ENCODE assay signal across 8 cellular contexts in the genomic region with DNA sequence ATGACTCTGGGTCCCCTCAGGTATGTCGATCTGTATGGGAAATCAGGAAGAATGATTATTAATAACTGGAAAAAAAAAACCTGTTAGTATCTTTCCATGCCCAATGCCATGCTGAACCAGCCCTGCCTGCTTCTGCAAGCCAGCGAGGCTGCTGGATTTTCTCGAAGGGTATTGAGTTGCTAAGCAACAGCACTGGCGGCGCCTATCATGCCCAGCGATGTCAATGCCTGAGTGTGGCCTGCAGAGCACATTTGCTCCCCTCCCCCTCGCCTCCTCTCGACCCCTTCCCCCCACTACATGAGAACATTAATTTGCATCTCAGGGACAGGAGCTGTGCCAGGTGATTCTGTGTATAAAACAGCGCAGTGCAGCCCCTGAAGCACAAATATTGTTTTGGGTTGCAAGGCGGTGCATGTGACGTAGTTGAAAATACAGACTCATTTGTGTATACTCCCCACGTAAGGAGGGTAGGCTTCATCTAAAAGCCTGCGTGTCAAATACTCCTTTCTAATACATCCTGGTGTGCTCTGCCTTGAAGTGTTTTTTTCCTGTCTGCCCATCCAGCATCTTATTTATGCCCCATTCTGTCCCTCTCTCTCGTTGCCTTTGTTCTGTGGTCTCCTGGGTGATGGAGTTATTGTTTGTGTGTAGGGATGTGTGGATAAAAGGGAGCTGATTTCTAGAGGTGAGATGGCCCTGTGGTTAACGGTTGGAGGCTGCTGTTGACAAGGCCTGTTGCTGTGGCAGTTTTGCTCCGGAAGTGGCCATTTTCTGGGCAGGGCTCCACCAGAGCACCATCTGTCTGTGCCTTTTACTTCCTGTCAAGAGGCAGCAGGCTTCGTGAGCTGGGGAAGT. TPM values are rescaled to one million over a fixed set of nuclear protein-coding genes. Genes with fewer than 3 reads are reported as not detected.
DNase-seq lines count a peak whose midpoint lies in the region; ATAC-seq, FAIRE-seq and TF ChIP-seq lines count a peak whose summit lies in the region.

No MANE protein-coding gene starts in this region.

- intact Hi-C loops in pancreas (cut with DNase I): no loop called here

- H3K9me3 ChIP-seq in pancreas: no peaks in the 10 kb centered on the region

- no peaks in the 10 kb centered on the region for H3K79me2 ChIP-seq in KMS-11 (ENCODE audit: insufficient read depth, low read depth)

- WGBS in pancreas, 2 donors: 43% methylated on average over 17 of the region's 17 CpGs

- H3K27me3 ChIP-seq in KMS-11 (ENCODE audit: insufficient read depth, low read depth) (no peaks in the 10 kb centered on the region), pancreas (no peaks in the 10 kb centered on the region)

- FAIRE-seq in pancreas (lab: Jason Lieb, UNC): no peak

- H3K4me3 ChIP-seq in KMS-11 (IDR thresholded peaks at IDR 0.05; ENCODE audit: insufficient read depth, low read depth, low read length): no peak overlapping the region
- H3K4me3 ChIP-seq in pancreas: peak overlapping the region in 2 of 4 donors; percentile 12 to 20

- H3K4me3 Mint-ChIP-seq in type B pancreatic cell: peak overlapping the region; percentile 82

- peaks cover 24% of the 10 kb centered on the region for H3K4me1 Mint-ChIP-seq in type B pancreatic cell (ENCODE audit: unreplicated experiment)

- no peak for TF ChIP-seq CTCF in KMS-11 (conservative IDR thresholded peaks at IDR 0.05; ENCODE audit: low read depth, low read length)
- no peak for TF ChIP-seq CTCF in pancreas (IDR thresholded peaks at IDR 0.05)
- TF ChIP-seq CTCF in type B pancreatic cell (conservative IDR thresholded peaks at IDR 0.05): no peak

- H3K36me3 Mint-ChIP-seq in type B pancreatic cell: no peaks in the 10 kb centered on the region

- peak overlapping the region; percentile 54 for H3K27ac ChIP-seq in KMS-11
- peak overlapping the region; percentile 24 to 88 (median 68) for H3K27ac ChIP-seq in pancreas

- no peaks in the 10 kb centered on the region for H3K9me3 Mint-ChIP-seq in type B pancreatic cell

- no peaks in the 10 kb centered on the region for H3K27me3 Mint-ChIP-seq in type B pancreatic cell

- H3K9ac ChIP-seq in KMS-11: peak overlapping the region; percentile 13; the same call in 1 of the 2 replicates

- no peaks in the 10 kb centered on the region for H4K20me1 ChIP-seq in KMS-11 (ENCODE audit: insufficient read depth)

- H3K27ac Mint-ChIP-seq in type B pancreatic cell: peak overlapping the region; percentile 98

- H3K4me1 ChIP-seq in KMS-11 (ENCODE audit: low read depth, poor library complexity, severe bottlenecking) (peaks cover 21% of the 10 kb centered on the region), pancreas (peaks cover 0 to 15% (median 0%) of the 10 kb centered on the region in 3 donors)

- no peaks in the 10 kb centered on the region for H3K36me3 ChIP-seq in KMS-11 (ENCODE audit: insufficient read depth)
- H3K36me3 ChIP-seq in pancreas: no peaks in the 10 kb centered on the region

- H3K4me2 ChIP-seq in KMS-11: peak overlapping the region; percentile 54

- DNase-seq in D341Med (ENCODE audit: low spot score) (peak; percentile 48), RPMI8226 (peak; percentile 88), foreskin melanocyte (peak; percentile 76), pancreas (peak in 5 of 6 donors; percentile 43 to 66 (median 60)), type B pancreatic cell (ENCODE audit: extremely low spot score, unreplicated experiment) (no peak)
- peak; percentile 92 for DNase-seq in activated effector memory CD4-positive, alpha-beta T cell treated with anti-CD3 and anti-CD28 coated beads, Interleukin-2, amount 50 U/mL, for 16 hours

- peak overlapping the region; percentile 71 for H2AFZ ChIP-seq in KMS-11 (ENCODE audit: low read depth)

- ATAC-seq in GM21526 (IDR thresholded peaks at IDR 0.05; ENCODE audit: low FRiP score, unreplicated experiment): peak; percentile 43
- peak; percentile 75 to 85 (median 84) for ATAC-seq in pancreas

RNA-seq across cellular contexts. Expression of gene ATP5PO, which starts 32.7 kb away (rescaled TPM):
- total RNA-seq in pancreas (10 to 100 TPM; 52.0 to 82.4 (median 72.7) TPM), type B pancreatic cell (ENCODE audit: low replicate concordance) (257 and 264 TPM in 2 replicates)
- polyA plus RNA-seq in pancreas: 100 to 1,000 TPM; 113 to 124 TPM
